ENCODE assay signal across 1 cellular context in the genomic region with DNA sequence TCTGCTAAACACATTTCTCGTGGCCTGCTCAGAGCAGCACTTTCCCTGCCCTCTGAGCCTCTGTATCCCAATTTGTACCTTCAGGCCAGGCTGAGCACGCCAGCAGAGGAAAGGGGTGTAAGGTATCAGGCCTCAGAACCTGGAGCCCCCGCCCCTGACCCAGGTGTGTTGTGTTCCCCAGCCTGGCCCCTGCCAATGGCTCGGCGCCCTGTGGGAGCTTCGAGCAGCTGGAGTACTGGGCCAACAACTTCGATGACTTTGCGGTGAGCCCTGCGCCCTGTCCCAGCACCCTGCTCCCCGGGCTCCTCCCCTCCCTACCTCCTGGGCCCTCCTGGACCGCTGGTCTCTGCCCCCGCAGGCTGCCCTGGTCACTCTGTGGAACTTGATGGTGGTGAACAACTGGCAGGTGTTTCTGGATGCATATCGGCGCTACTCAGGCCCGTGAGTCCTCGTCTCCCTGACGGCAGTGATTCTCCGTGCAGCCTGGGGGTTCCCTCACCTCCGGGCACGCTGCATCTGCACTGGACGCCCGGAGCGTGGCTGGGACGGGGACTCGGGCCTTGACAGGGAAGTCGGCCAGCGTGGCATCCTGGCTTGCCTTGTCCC.
TF ChIP-seq lines count a peak whose summit lies in the region.

No MANE protein-coding gene starts in this region.

TF ChIP-seq in IMR-90, 13 proteins besides CTCF, POLR2A, EP300 and RAD21:
- TF ChIP-seq MAFK (IDR thresholded peaks at IDR 0.05; ENCODE audit: low read depth, low read length), result no peak
- TF ChIP-seq FOS (IDR thresholded peaks at IDR 0.05; ENCODE audit: low read depth, low read length), result no peak
- TF ChIP-seq, protein P1, sequence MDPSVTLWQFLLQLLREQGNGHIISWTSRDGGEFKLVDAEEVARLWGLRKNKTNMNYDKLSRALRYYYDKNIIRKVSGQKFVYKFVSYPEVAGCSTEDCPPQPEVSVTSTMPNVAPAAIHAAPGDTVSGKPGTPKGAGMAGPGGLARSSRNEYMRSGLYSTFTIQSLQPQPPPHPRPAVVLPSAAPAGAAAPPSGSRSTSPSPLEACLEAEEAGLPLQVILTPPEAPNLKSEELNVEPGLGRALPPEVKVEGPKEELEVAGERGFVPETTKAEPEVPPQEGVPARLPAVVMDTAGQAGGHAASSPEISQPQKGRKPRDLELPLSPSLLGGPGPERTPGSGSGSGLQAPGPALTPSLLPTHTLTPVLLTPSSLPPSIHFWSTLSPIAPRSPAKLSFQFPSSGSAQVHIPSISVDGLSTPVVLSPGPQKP (IDR thresholded peaks at IDR 0.05; ENCODE audit: borderline replicate concordance, low read depth, low read length), result no peak
- TF ChIP-seq RFX5 (IDR thresholded peaks at IDR 0.05; ENCODE audit: low read depth, low read length), result no peak
- TF ChIP-seq MAZ (IDR thresholded peaks at IDR 0.05; ENCODE audit: borderline replicate concordance, low read depth, low read length), result no peak
- TF ChIP-seq BHLHE40 (IDR thresholded peaks at IDR 0.05; ENCODE audit: low read depth, low read length), result no peak
- TF ChIP-seq CHD1 (IDR thresholded peaks at IDR 0.05; ENCODE audit: low read depth, low read length), result no peak
- TF ChIP-seq SMC3 (IDR thresholded peaks at IDR 0.05; ENCODE audit: low read depth, low read length), result no peak
- TF ChIP-seq CEBPB (IDR thresholded peaks at IDR 0.05; ENCODE audit: low read depth, low read length), result no peak
- TF ChIP-seq RCOR1 (IDR thresholded peaks at IDR 0.05; ENCODE audit: insufficient replicate concordance, low read length), result no peak
- no peak for TF ChIP-seq NFE2L2 (IDR thresholded peaks at IDR 0.05; ENCODE audit: low read depth, low read length)
- TF ChIP-seq, protein P2, sequence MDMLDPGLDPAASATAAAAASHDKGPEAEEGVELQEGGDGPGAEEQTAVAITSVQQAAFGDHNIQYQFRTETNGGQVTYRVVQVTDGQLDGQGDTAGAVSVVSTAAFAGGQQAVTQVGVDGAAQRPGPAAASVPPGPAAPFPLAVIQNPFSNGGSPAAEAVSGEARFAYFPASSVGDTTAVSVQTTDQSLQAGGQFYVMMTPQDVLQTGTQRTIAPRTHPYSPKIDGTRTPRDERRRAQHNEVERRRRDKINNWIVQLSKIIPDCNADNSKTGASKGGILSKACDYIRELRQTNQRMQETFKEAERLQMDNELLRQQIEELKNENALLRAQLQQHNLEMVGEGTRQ (IDR thresholded peaks at IDR 0.05; ENCODE audit: low read depth, low read length), result no peak
- TF ChIP-seq MXI1 (IDR thresholded peaks at IDR 0.05; ENCODE audit: borderline replicate concordance, low read depth, low read length), result no peak
